In the genomic region with DNA sequence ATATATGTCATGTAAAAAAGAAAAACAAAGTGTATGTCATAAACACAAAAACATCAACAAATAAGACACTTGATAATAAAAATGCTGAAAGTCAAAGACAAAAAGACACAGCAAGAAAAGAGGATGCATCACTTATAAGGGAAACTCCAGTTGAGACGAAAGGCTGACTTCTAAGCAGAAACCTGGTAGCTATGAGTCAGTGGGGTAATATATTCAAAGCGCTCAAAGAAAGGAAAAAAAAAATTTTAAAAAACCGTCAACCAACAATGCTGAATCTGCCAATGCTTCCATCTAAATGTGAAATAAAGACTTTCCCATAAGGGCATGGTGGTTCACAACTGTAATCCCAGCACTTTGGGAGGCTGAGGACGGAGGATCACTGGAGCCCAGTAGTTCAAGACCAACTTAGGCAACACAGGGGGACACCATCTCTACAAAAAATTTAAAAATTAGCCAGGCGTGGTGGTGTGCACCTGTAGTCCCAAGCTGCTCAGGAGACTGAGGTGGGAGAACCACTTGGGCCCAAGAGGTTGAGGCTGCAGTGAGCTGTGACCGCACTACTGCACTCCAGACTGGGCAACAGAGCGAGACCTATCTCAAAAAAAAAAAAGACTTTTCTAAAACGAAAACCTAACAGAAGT, we compare ENCODE assay signal across 9 cellular contexts. TPM values are rescaled to one million over a fixed set of nuclear protein-coding genes. Genes with fewer than 3 reads are reported as not detected.
DNase-seq lines count a peak whose midpoint lies in the region; ATAC-seq lines count a peak whose summit lies in the region.
"Had no signal": no experiment of that assay in that cellular context is flagged by ENCODE, and none has a peak within 500 bp of the region (broad histone marks: within the 10 kb centered on the region; RNA-seq: fewer than 3 reads in every experiment).

No MANE protein-coding gene starts in this region.

- ATAC-seq in GM18868 (IDR thresholded peaks at IDR 0.05; ENCODE audit: unreplicated experiment), result peak; percentile 77
- peak; percentile 59 for ATAC-seq in GM21619 (IDR thresholded peaks at IDR 0.05; ENCODE audit: unreplicated experiment)
- peak; percentile 49 for ATAC-seq in HG03521 (IDR thresholded peaks at IDR 0.05; ENCODE audit: unreplicated experiment)
- peak; percentile 71 for ATAC-seq in naive thymus-derived CD4-positive, alpha-beta T cell
- no peak for ATAC-seq in esophagus mucosa

- H3K27me3 Mint-ChIP-seq in naive thymus-derived CD4-positive, alpha-beta T cell, result no peaks in the 10 kb centered on the region

- no peaks in the 10 kb centered on the region for H3K9me3 ChIP-seq in naive thymus-derived CD4-positive, alpha-beta T cell (ENCODE audit: control insufficient read depth in 2 of 3, low read length in 3 of 3)

- H3K36me3 Mint-ChIP-seq in naive thymus-derived CD4-positive, alpha-beta T cell, result peaks cover 0 to 27% (median 11%) of the 10 kb centered on the region in 5 donors

- CTCF ChIA-PET in naive thymus-derived CD4-positive, alpha-beta T cell (lab: Charles Lee), result no interaction called here

- H3K4me1 ChIP-seq in naive thymus-derived CD4-positive, alpha-beta T cell (ENCODE audit: control insufficient read depth in 2 of 2, insufficient read depth in 2 of 2, low read length in 2 of 2), result peaks cover 0 to 10% of the 10 kb centered on the region in 2 donors

- POLR2A ChIA-PET in naive thymus-derived CD4-positive, alpha-beta T cell (lab: Charles Lee), result interaction anchor here (0.6 kb wide), 1 partner anchor 155 kb away, joined by 4 read pairs; no protein-coding TSS in a partner anchor

- peaks cover 35 to 80% (median 71%) of the 10 kb centered on the region in 7 donors for H3K4me1 Mint-ChIP-seq in naive thymus-derived CD4-positive, alpha-beta T cell

- peak overlapping the region in 5 of 9 donors; percentile 10 to 67 (median 67) for H3K27ac Mint-ChIP-seq in naive thymus-derived CD4-positive, alpha-beta T cell

- no peak overlapping the region for H3K4me3 ChIP-seq in naive thymus-derived CD4-positive, alpha-beta T cell (ENCODE audit: low read length)

- H3K4me3 Mint-ChIP-seq in naive thymus-derived CD4-positive, alpha-beta T cell, result peak overlapping the region in 6 of 10 donors; percentile 3 to 43 (median 22)

- no peak overlapping the region for H3K27ac ChIP-seq in naive thymus-derived CD4-positive, alpha-beta T cell (ENCODE audit: low read depth, low read length)

- intact Hi-C loops in naive thymus-derived CD4-positive, alpha-beta T cell (cut with micrococcal nuclease), result loop anchor here in 1 of 2 donors (1.0 to 2.0 kb wide), 2 partner anchors 16 to 23 kb away; a partner anchor contains a TSS

- DNase-seq in naive thymus-derived CD4-positive, alpha-beta T cell, result peak in 1 of 9 donors; percentile 26
- no peak for DNase-seq in stimulated activated CD4-positive, alpha-beta T cell treated with anti-CD3 and anti-CD28 coated beads, Interleukin-4, amount 100 ng/mL, for 4 hours
- no peak for DNase-seq in medulla oblongata (ENCODE audit: extremely low spot score)
- DNase-seq: activated CD4-positive, alpha-beta T cell treated with anti-CD3 and anti-CD28 coated beads for 48 hours; NCI-H446 treated with DMSO at 0.1 percent for 48 hours had no signal

- no peaks in the 10 kb centered on the region for H3K36me3 ChIP-seq in naive thymus-derived CD4-positive, alpha-beta T cell (ENCODE audit: control insufficient read depth in 2 of 3, insufficient read depth in 3 of 3, low read length in 3 of 3)

- H3K27me3 ChIP-seq in naive thymus-derived CD4-positive, alpha-beta T cell (ENCODE audit: control insufficient read depth in 2 of 2, insufficient read depth in 2 of 2, low read length in 2 of 2), result no peaks in the 10 kb centered on the region

- H3K9me3 Mint-ChIP-seq in naive thymus-derived CD4-positive, alpha-beta T cell, result peaks cover 0 to 7% (median 2%) of the 10 kb centered on the region in 11 donors

RNA-seq across cellular contexts. Expression of a gene that starts 24.0 kb away (rescaled TPM):
- total RNA-seq in naive thymus-derived CD4-positive, alpha-beta T cell, result 10 to 100 TPM; 22.2 to 53.5 (median 25.1) TPM
- 10 to 100 TPM; 11.0 to 11.3 TPM for polyA plus RNA-seq in naive thymus-derived CD4-positive, alpha-beta T cell
- 7.1 TPM for total RNA-seq in esophagus mucosa
